Comparison of ENCODE assay signal across 20 cellular contexts in genomic region chr2:126876631-126877030, GRCh38. TPM values are rescaled to one million over a fixed set of nuclear protein-coding genes. Genes with fewer than 3 reads are reported as not detected.
DNase-seq lines count a peak whose midpoint lies in the region; ATAC-seq and TF ChIP-seq lines count a peak whose summit lies in the region.
"Had no signal": no experiment of that assay in that cellular context is flagged by ENCODE, and none has a peak within 500 bp of the region (broad histone marks: within the 10 kb centered on the region; RNA-seq: fewer than 3 reads in every experiment).

No MANE protein-coding gene starts in this region.

- H3K79me1 ChIP-seq in neuronal stem cell (ENCODE audit: low read depth, low read length) = no peaks in the 10 kb centered on the region

- POLR2A ChIA-PET in OCI-LY7 (lab: Charles Lee) = interaction anchor here (0.7 kb wide), 1 partner anchor 13 kb away, joined by 3 read pairs; no protein-coding TSS in a partner anchor

- no peak overlapping the region for H3K4me3 Mint-ChIP-seq in endodermal cell
- H3K4me3 Mint-ChIP-seq in stimulated activated effector memory CD8-positive, alpha-beta T cell treated with anti-CD3 and anti-CD28 coated beads, Interleukin-12 subunit alpha, Interleukin-12 subunit beta, amount 100 ng/mL, for 72 hours = no peak overlapping the region
- H3K4me3 Mint-ChIP-seq: CD8-positive, alpha-beta T cell had no signal

- TF ChIP-seq CTCF in endodermal cell (conservative IDR thresholded peaks at IDR 0.05) (no peak), OCI-LY7 (conservative IDR thresholded peaks at IDR 0.05; ENCODE audit: low read length) (no peak)

- no peak overlapping the region for H2AK5ac ChIP-seq in neuronal stem cell (ENCODE audit: low read depth, low read length)

- H3K18ac ChIP-seq in neuronal stem cell (ENCODE audit: low read length) = no peak overlapping the region

- H2BK15ac ChIP-seq in neuronal stem cell (ENCODE audit: low read length) = no peak overlapping the region

- H3K36me3 ChIP-seq in endodermal cell (ENCODE audit: control insufficient read depth, insufficient read depth, low read length) (no peaks in the 10 kb centered on the region), neuronal stem cell (replicated peaks in 1 of 2; ENCODE audit: control insufficient read depth in 2 of 2, insufficient read depth in 2 of 2, low read length in 2 of 2) (peaks cover 0 to 2% of the 10 kb centered on the region in 2 donors), OCI-LY7 (ENCODE audit: insufficient read depth, low read length) (no peaks in the 10 kb centered on the region)
- H3K36me3 ChIP-seq: BLaER1, HAP-1 had no signal

- DNase-seq in cardiac septum (ENCODE audit: low spot score) = peak; percentile 9
- DNase-seq in Right ventricle myocardium inferior (ENCODE audit: missing footprints) = no peak
- peak; percentile 41 for DNase-seq in endodermal cell
- DNase-seq in neuronal stem cell (ENCODE audit: low spot score) = no peak
- no peak for DNase-seq in OCI-LY7 (ENCODE audit: low spot score)
- DNase-seq in stimulated activated effector memory CD8-positive, alpha-beta T cell treated with anti-CD3 and anti-CD28 coated beads, Interleukin-12 subunit alpha, Interleukin-12 subunit beta, amount 100 ng/mL, for 72 hours (ENCODE audit: low spot score in 2 of 2) = no peak
- DNase-seq: 8988T, Calu3, DMS79 treated with DMSO at 0.1 percent for 48 hours had no signal

- no peak overlapping the region for H3K4ac ChIP-seq in neuronal stem cell (ENCODE audit: low read length)

- H3K79me2 ChIP-seq in OCI-LY7 (ENCODE audit: insufficient read depth, low read depth, low read length) = no peaks in the 10 kb centered on the region

- H3K4me1 ChIP-seq in endodermal cell (ENCODE audit: control insufficient read depth, insufficient read depth, low read length) (no peaks in the 10 kb centered on the region), neuronal stem cell (ENCODE audit: control insufficient read depth in 2 of 2, insufficient read depth in 1 of 2, low read depth in 1 of 2, low read length in 2 of 2) (peaks cover 0 to 5% of the 10 kb centered on the region in 2 donors), OCI-LY7 (ENCODE audit: insufficient read depth, low read length, poor library complexity, severe bottlenecking) (no peaks in the 10 kb centered on the region)
- H3K4me1 ChIP-seq: HAP-1 had no signal

- H3K27me3 ChIP-seq in endodermal cell (ENCODE audit: control insufficient read depth, insufficient read depth, low read length, poor library complexity, severe bottlenecking) (no peaks in the 10 kb centered on the region), neuronal stem cell (ENCODE audit: control insufficient read depth in 3 of 3, insufficient read depth in 3 of 3, low read depth in 1 of 3, low read length in 3 of 3) (no peaks in the 10 kb centered on the region)
- H3K27me3 ChIP-seq: BLaER1 had no signal

- H3K4me3 ChIP-seq in endodermal cell (ENCODE audit: low read length) = no peak overlapping the region
- H3K4me3 ChIP-seq in neuronal stem cell (ENCODE audit: low read length in 2 of 2) = no peak overlapping the region
- no peak overlapping the region for H3K4me3 ChIP-seq in OCI-LY7 (ENCODE audit: low read depth, low read length, poor library complexity, severe bottlenecking)
- H3K4me3 ChIP-seq: BLaER1, GM12878, HAP-1 had no signal

- H3K4me1 Mint-ChIP-seq in endodermal cell = no peaks in the 10 kb centered on the region
- no peaks in the 10 kb centered on the region for H3K4me1 Mint-ChIP-seq in stimulated activated effector memory CD8-positive, alpha-beta T cell treated with anti-CD3 and anti-CD28 coated beads, Interleukin-12 subunit alpha, Interleukin-12 subunit beta, amount 100 ng/mL, for 72 hours

- no peak overlapping the region for H3K27ac ChIP-seq in endodermal cell (ENCODE audit: low read depth, low read length)
- H3K27ac ChIP-seq in neuronal stem cell (replicated peaks; ENCODE audit: low read length) = no peak overlapping the region
- H3K27ac ChIP-seq in OCI-LY7 (ENCODE audit: low read depth, low read length, poor library complexity, severe bottlenecking) = no peak overlapping the region
- H3K27ac ChIP-seq: BLaER1, HL-60 had no signal

- no peak overlapping the region for H3K27ac Mint-ChIP-seq in endodermal cell
- no peak overlapping the region for H3K27ac Mint-ChIP-seq in stimulated activated effector memory CD8-positive, alpha-beta T cell treated with anti-CD3 and anti-CD28 coated beads, Interleukin-12 subunit alpha, Interleukin-12 subunit beta, amount 100 ng/mL, for 72 hours
- H3K27ac Mint-ChIP-seq: CD8-positive, alpha-beta T cell had no signal

- H2BK5ac ChIP-seq in neuronal stem cell (ENCODE audit: low read length) = no peak overlapping the region

- no peak for ATAC-seq in Right ventricle myocardium inferior
- no peak for ATAC-seq in stimulated activated effector memory CD8-positive, alpha-beta T cell treated with anti-CD3 and anti-CD28 coated beads, Interleukin-12 subunit alpha, Interleukin-12 subunit beta, amount 100 ng/mL, for 72 hours
- ATAC-seq in HG03378 (IDR thresholded peaks at IDR 0.05; ENCODE audit: unreplicated experiment) = no peak
- ATAC-seq: CD8-positive, alpha-beta T cell; GM12878 had no signal

- no peak overlapping the region for H2BK120ac ChIP-seq in neuronal stem cell (ENCODE audit: low read depth, low read length)

- H4K20me1 ChIP-seq in OCI-LY7 (ENCODE audit: insufficient read depth, low read length) = no peaks in the 10 kb centered on the region
- H4K20me1 ChIP-seq: BLaER1 had no signal

- H2AFZ ChIP-seq in neuronal stem cell (ENCODE audit: low read length) = no peak overlapping the region
- no peak overlapping the region for H2AFZ ChIP-seq in OCI-LY7 (ENCODE audit: low read length)

- no peak overlapping the region for H3K9ac ChIP-seq in endodermal cell (ENCODE audit: extremely low read depth, low read length, poor library complexity, severe bottlenecking)
- H3K9ac ChIP-seq in neuronal stem cell (ENCODE audit: low read depth, low read length, poor library complexity) = no peak overlapping the region
- H3K9ac ChIP-seq: BLaER1 had no signal

- H4K8ac ChIP-seq in neuronal stem cell (ENCODE audit: low read depth, low read length) = no peak overlapping the region

- H3K14ac ChIP-seq in neuronal stem cell (ENCODE audit: low read length) = peak overlapping the region; percentile 47

- CTCF ChIA-PET in OCI-LY7 (lab: Charles Lee; ENCODE audit: unreplicated experiment) = no interaction called here

- H3K9me2 ChIP-seq in OCI-LY7 (ENCODE audit: insufficient read depth, low read length) = no peaks in the 10 kb centered on the region

- no peaks in the 10 kb centered on the region for H3K36me3 Mint-ChIP-seq in endodermal cell (ENCODE audit: low read depth)
- no peaks in the 10 kb centered on the region for H3K36me3 Mint-ChIP-seq in stimulated activated effector memory CD8-positive, alpha-beta T cell treated with anti-CD3 and anti-CD28 coated beads, Interleukin-12 subunit alpha, Interleukin-12 subunit beta, amount 100 ng/mL, for 72 hours
- H3K36me3 Mint-ChIP-seq: CD8-positive, alpha-beta T cell had no signal

- intact Hi-C loops in cardiac septum (cut with DNase I) (no loop called here), Right ventricle myocardium inferior (cut with DNase I) (no loop called here), OCI-LY7 (cut with micrococcal nuclease; ENCODE audit: unreplicated experiment) (no loop called here)

- H4K91ac ChIP-seq in neuronal stem cell (ENCODE audit: low read depth, low read length, poor library complexity) = no peak overlapping the region

- H3K4me2 ChIP-seq in neuronal stem cell (ENCODE audit: insufficient read depth, low read length, poor library complexity, severe bottlenecking) (no peak overlapping the region), OCI-LY7 (ENCODE audit: low read length) (no peak overlapping the region)

- peaks cover 3% of the 10 kb centered on the region for H3K27me3 Mint-ChIP-seq in endodermal cell (ENCODE audit: insufficient read depth)

- 87 to 93% methylated on average over 4 of the region's 4 CpGs for WGBS in endodermal cell (ENCODE audit: insufficient coverage in 1 of 2, insufficient read length in 1 of 2), 2 experiments
- no CpG with 5 or more reads among the region's 4 CpGs for WGBS in neuronal stem cell (ENCODE audit: extremely low coverage in 2 of 2, insufficient read length in 2 of 2, insufficient replicate concordance in 1 of 2), 2 donors

- H2BK12ac ChIP-seq in neuronal stem cell (ENCODE audit: low read length) = no peak overlapping the region

- no peak overlapping the region for H3K23ac ChIP-seq in neuronal stem cell (ENCODE audit: low read depth, low read length, poor library complexity)

- BruUV-seq in OCI-LY7 (replicated peaks; lab: Mats Ljungman, UMichigan) = no TSS peak

- peaks cover 16% of the 10 kb centered on the region for H3K9me3 Mint-ChIP-seq in endodermal cell
- peaks cover 10% of the 10 kb centered on the region for H3K9me3 Mint-ChIP-seq in stimulated activated effector memory CD8-positive, alpha-beta T cell treated with anti-CD3 and anti-CD28 coated beads, Interleukin-12 subunit alpha, Interleukin-12 subunit beta, amount 100 ng/mL, for 72 hours

- peaks cover 13% of the 10 kb centered on the region for H3K9me3 ChIP-seq in endodermal cell (ENCODE audit: control insufficient read depth, low read length)
- peaks cover 0 to 11% of the 10 kb centered on the region in 2 donors for H3K9me3 ChIP-seq in neuronal stem cell (replicated peaks in 1 of 2; ENCODE audit: control insufficient read depth in 2 of 2, insufficient read depth in 1 of 2, low read depth in 1 of 2, low read length in 2 of 2)
- H3K9me3 ChIP-seq in OCI-LY7 (ENCODE audit: low read length) = no peaks in the 10 kb centered on the region
- H3K9me3 ChIP-seq: HAP-1 had no signal

RNA-seq across cellular contexts. Expression of gene TEX51, which starts 22.1 kb away (rescaled TPM):
- not detected for total RNA-seq in cardiac septum
- total RNA-seq in Right ventricle myocardium inferior = not detected
- not detected for total RNA-seq in endodermal cell
- not detected for polyA plus RNA-seq in endodermal cell (2013, experiment 1 of 2)
- not detected for polyA plus RNA-seq in endodermal cell (2013, experiment 2 of 2)
- not detected for polyA plus RNA-seq in neuronal stem cell (2013, experiment 1 of 2)
- not detected for polyA plus RNA-seq in neuronal stem cell (2013, experiment 2 of 2)
- total RNA-seq in OCI-LY7 (2014; rRNA removed; shearing (Covaris generic)) = not detected in 2 replicates
- not detected in 2 replicates for total RNA-seq in OCI-LY7 (2022)
- total RNA-seq: A673; Calu3; CD8-positive, alpha-beta T cell; G401; GM12878; H4; HT1080 had no signal
- polyA plus RNA-seq: AG04450, GM12878 had no signal

Comparison
In these comparisons a context has a peak if more than half of its experiments do, and no peak if none do; other contexts are left out.
1. DNase-seq: peak in cardiac septum (single experiment) and endodermal cell (single experiment); none in Right ventricle myocardium inferior (single experiment), neuronal stem cell (single experiment), OCI-LY7 (single experiment) and stimulated activated effector memory CD8-positive, alpha-beta T cell treated with anti-CD3 and anti-CD28 coated beads, Interleukin-12 subunit alpha, Interleukin-12 subunit beta, amount 100 ng/mL, for 72 hours (0 of 2).